Comparison of ENCODE assay signal across 8 cellular contexts in genomic region chr3:125520563-125520919, GRCh38. TPM values are rescaled to one million over a fixed set of nuclear protein-coding genes. Genes with fewer than 3 reads are reported as not detected.
A peak's percentile ranks its signal among the peaks of the same experiment; 100 is the strongest.
DNase-seq lines count a peak whose midpoint lies in the region; ATAC-seq, FAIRE-seq and TF ChIP-seq lines count a peak whose summit lies in the region.
"Not testable (repeated sequence)": the region's sequence is repeated elsewhere in the genome, so short reads cannot be mapped to it uniquely, and the experiment has no call there.

No MANE protein-coding gene starts in this region.

- not testable (repeated sequence) for H3K9me1 ChIP-seq in keratinocyte (ENCODE audit: control insufficient read depth, extremely low read depth, insufficient read depth, low read length)

- H3K4me3 Mint-ChIP-seq in T-helper 17 cell = peak overlapping the region; percentile 97
- peak overlapping the region; percentile 99 for H3K4me3 Mint-ChIP-seq in endothelial cell (ENCODE audit: unreplicated experiment)
- peak overlapping the region; percentile 91 to 93 for H3K4me3 Mint-ChIP-seq in stimulated activated naive CD8-positive, alpha-beta T cell treated with anti-CD3 and anti-CD28 coated beads, Interleukin-15, amount 100 ng/mL, for 72 hours

- dilution Hi-C loops in keratinocyte (cut with MboI; ENCODE audit: extremely low pct_ligation_motif_present, low sequenced_read_pairs) = not testable (repeated sequence)

- not testable (repeated sequence) for FAIRE-seq in keratinocyte (lab: Jason Lieb, UNC)

- not testable (repeated sequence) for H3K9me3 Mint-ChIP-seq in endothelial cell (ENCODE audit: unreplicated experiment); stimulated activated naive CD8-positive, alpha-beta T cell treated with anti-CD3 and anti-CD28 coated beads, Interleukin-15, amount 100 ng/mL, for 72 hours

- not testable (repeated sequence) for TF ChIP-seq CTCF in BJ (IDR thresholded peaks at IDR 0.05; ENCODE audit: insufficient read depth, low read depth, low read length); endothelial cell (IDR thresholded peaks at IDR 0.05; ENCODE audit: unreplicated experiment); keratinocyte (optimal IDR thresholded peaks at IDR 0.05 in 1 of 3, IDR thresholded peaks at IDR 0.05 in 1 of 3, conservative IDR thresholded peaks at IDR 0.05 in 1 of 3; ENCODE audit: extremely low read depth in 1 of 3, insufficient read depth in 2 of 3, low read length in 3 of 3); neural cell (IDR thresholded peaks at IDR 0.05; ENCODE audit: poor library complexity, severe bottlenecking)

- peak overlapping the region; percentile 57 for H3K9ac ChIP-seq in HUES6 (ENCODE audit: low read length)
- H3K9ac ChIP-seq in keratinocyte (ENCODE audit: control insufficient read depth, extremely low read depth, insufficient read depth, low read length) = peak overlapping the region; percentile 90
- H3K9ac ChIP-seq in neural cell (ENCODE audit: low read length) = peak overlapping the region; percentile 97

- H3K27me3 ChIP-seq in BJ (ENCODE audit: control insufficient read depth, insufficient read depth, low read length); HUES6 (ENCODE audit: control insufficient read depth, insufficient read depth, low read length); keratinocyte (ENCODE audit: control insufficient read depth, extremely low read depth, insufficient read depth, low read length); neural cell (ENCODE audit: insufficient read depth, low read depth, low read length): not testable (repeated sequence)

- H3K4me2 ChIP-seq in keratinocyte (ENCODE audit: control insufficient read depth, extremely low read depth, insufficient read depth, low read depth, low read length) (peak overlapping the region; percentile 78), neural cell (ENCODE audit: low read length) (peak overlapping the region; percentile 73)

- not testable (repeated sequence) for H4K20me1 ChIP-seq in keratinocyte (ENCODE audit: control insufficient read depth, extremely low read depth, insufficient read depth, low read length); neural cell (ENCODE audit: insufficient read depth)

- DNase-seq in BJ (ENCODE audit: low read depth); T-helper 17 cell; endothelial cell (ENCODE audit: low spot score); keratinocyte (ENCODE audit: low read depth, low spot score); stimulated activated naive CD8-positive, alpha-beta T cell treated with anti-CD3 and anti-CD28 coated beads, Interleukin-15, amount 100 ng/mL, for 72 hours: not testable (repeated sequence)

- peak overlapping the region; percentile 93 for H3K27ac Mint-ChIP-seq in T-helper 17 cell
- H3K27ac Mint-ChIP-seq in endothelial cell (ENCODE audit: unreplicated experiment) = peak overlapping the region; percentile 94
- peak overlapping the region; percentile 94 to 98 for H3K27ac Mint-ChIP-seq in stimulated activated naive CD8-positive, alpha-beta T cell treated with anti-CD3 and anti-CD28 coated beads, Interleukin-15, amount 100 ng/mL, for 72 hours

- H3K79me2 ChIP-seq in keratinocyte (ENCODE audit: control insufficient read depth, insufficient read depth, low read length) (peaks cover 38% of the 10 kb centered on the region), neural cell (replicated peaks; ENCODE audit: insufficient read depth, low read length) (peaks cover 32% of the 10 kb centered on the region)

- H3K4me3 ChIP-seq in BJ (ENCODE audit: low read depth, low read length) = peak overlapping the region; percentile 92
- peak overlapping the region; percentile 81 for H3K4me3 ChIP-seq in HUES6 (ENCODE audit: low read depth, low read length)
- H3K4me3 ChIP-seq in keratinocyte (ENCODE audit: control insufficient read depth in 2 of 3, extremely low read depth in 1 of 3, insufficient read depth in 2 of 3, low read depth in 1 of 3, low read length in 3 of 3) = peak overlapping the region; percentile 91 to 96 (median 95)
- H3K4me3 ChIP-seq in neural cell (ENCODE audit: low read length) = peak overlapping the region; percentile 98

- H3K27me3 Mint-ChIP-seq in T-helper 17 cell; endothelial cell (ENCODE audit: unreplicated experiment); stimulated activated naive CD8-positive, alpha-beta T cell treated with anti-CD3 and anti-CD28 coated beads, Interleukin-15, amount 100 ng/mL, for 72 hours: not testable (repeated sequence)

- CTCF ChIA-PET in BJ (lab: Yijun Ruan, JAX) = not testable (repeated sequence)

- not testable (repeated sequence) for H3K36me3 Mint-ChIP-seq in T-helper 17 cell (ENCODE audit: low read depth); endothelial cell (ENCODE audit: low read depth, unreplicated experiment)

- TF ChIP-seq RAD21 in neural cell (conservative IDR thresholded peaks at IDR 0.05) = not testable (repeated sequence)

- H2AFZ ChIP-seq in keratinocyte (ENCODE audit: control insufficient read depth, low read length) (peak overlapping the region; percentile 96), neural cell (ENCODE audit: low read depth, low read length) (peak overlapping the region; percentile 73)

- POLR2A ChIA-PET in BJ (lab: Charles Lee) = not testable (repeated sequence)

- H3K9me3 ChIP-seq in HUES6 (ENCODE audit: control insufficient read depth, insufficient read depth, low read depth, low read length); T-helper 17 cell (ENCODE audit: control insufficient read depth, low read length, poor library complexity, severe bottlenecking); keratinocyte (ENCODE audit: control insufficient read depth, low read depth, low read length); neural cell (ENCODE audit: low read length): not testable (repeated sequence)

- ATAC-seq in T-helper 17 cell = peak; percentile 5
- ATAC-seq in stimulated activated naive CD8-positive, alpha-beta T cell treated with anti-CD3 and anti-CD28 coated beads, Interleukin-15, amount 100 ng/mL, for 72 hours = not testable (repeated sequence)

- not testable (repeated sequence) for H3K36me3 ChIP-seq in BJ (ENCODE audit: control insufficient read depth, insufficient read depth, low read length); keratinocyte (ENCODE audit: control insufficient read depth in 2 of 2, extremely low read depth in 1 of 2, insufficient read depth in 2 of 2, low read length in 2 of 2); neural cell (ENCODE audit: insufficient read depth, low read length)
- H3K36me3 ChIP-seq in HUES6 (ENCODE audit: control insufficient read depth, insufficient read depth, low read length) = peaks cover 16% of the 10 kb centered on the region

- not testable (repeated sequence) for H3K27ac ChIP-seq in HUES6 (ENCODE audit: low read depth, low read length)
- H3K27ac ChIP-seq in angular gyrus (ENCODE audit: low read depth, low read length) (peak overlapping the region; percentile 78), keratinocyte (ENCODE audit: control insufficient read depth, insufficient read depth, low read length) (peak overlapping the region; percentile 76), neural cell (ENCODE audit: low read length) (peak overlapping the region; percentile 93)

- peaks cover 23% of the 10 kb centered on the region for H3K4me1 Mint-ChIP-seq in T-helper 17 cell
- not testable (repeated sequence) for H3K4me1 Mint-ChIP-seq in endothelial cell (ENCODE audit: unreplicated experiment)
- peaks cover 39% of the 10 kb centered on the region for H3K4me1 Mint-ChIP-seq in stimulated activated naive CD8-positive, alpha-beta T cell treated with anti-CD3 and anti-CD28 coated beads, Interleukin-15, amount 100 ng/mL, for 72 hours

- TF ChIP-seq EP300 in neural cell (conservative IDR thresholded peaks at IDR 0.05; ENCODE audit: poor library complexity, severe bottlenecking) = not testable (repeated sequence)

- not testable (repeated sequence) for H3K4me1 ChIP-seq in HUES6 (ENCODE audit: control insufficient read depth, insufficient read depth, low read length)
- H3K4me1 ChIP-seq in keratinocyte (ENCODE audit: control insufficient read depth, extremely low read depth, insufficient read depth, low read length) = peaks cover 12% of the 10 kb centered on the region

- H3K9me2 ChIP-seq in neural cell (ENCODE audit: insufficient read depth, low read length) = not testable (repeated sequence)

- H3F3A ChIP-seq in neural cell (ENCODE audit: insufficient read depth, low read length, poor library complexity, severe bottlenecking) = not testable (repeated sequence)

RNA-seq across cellular contexts. Expression of gene SNX4, which starts 0.5 kb away (rescaled TPM):
- 6.4 and 12.4 TPM in 2 replicates for polyA plus RNA-seq in BJ (2011; rRNA removed)
- polyA minus RNA-seq in BJ (2011; rRNA and poly(A)+ RNA removed) = 5.0 and 9.5 TPM in 2 replicates
- 10 to 100 TPM; 15.9 to 18.6 TPM for total RNA-seq in T-helper 17 cell
- 35.6 TPM for total RNA-seq in endothelial cell (ENCODE audit: unreplicated experiment)
- polyA plus RNA-seq in keratinocyte = 9.2 to 17.9 TPM (median 10.4 TPM) in 3 replicates
- polyA plus RNA-seq in keratinocyte (2011; ENCODE audit: low read depth) = 47.4 TPM
- 7.7 and 14.2 TPM in 2 replicates for polyA plus RNA-seq in keratinocyte (2011; cell fraction: cytosol; rRNA removed)
- polyA plus RNA-seq in keratinocyte (2011; cell fraction: nucleus; rRNA removed) = 8.1 and 11.1 TPM in 2 replicates
- polyA plus RNA-seq in keratinocyte (2012; ENCODE audit: low replicate concordance) = 13.7 and 17.0 TPM in 2 replicates
- polyA minus RNA-seq in keratinocyte = 4.6 to 17.4 TPM (median 11.3 TPM) in 3 replicates
- 7.7 TPM for polyA minus RNA-seq in keratinocyte (2011; cell fraction: cytosol; rRNA and poly(A)+ RNA removed)
- 3.1 and 7.8 TPM in 2 replicates for polyA minus RNA-seq in keratinocyte (2011; cell fraction: nucleus; rRNA and poly(A)+ RNA removed)
- polyA plus RNA-seq in neural cell = 158 and 180 TPM in 2 replicates
- 136 and 156 TPM in 2 replicates for polyA minus RNA-seq in neural cell
